Comparison of ENCODE assay signal across 20 cellular contexts in the genomic region with DNA sequence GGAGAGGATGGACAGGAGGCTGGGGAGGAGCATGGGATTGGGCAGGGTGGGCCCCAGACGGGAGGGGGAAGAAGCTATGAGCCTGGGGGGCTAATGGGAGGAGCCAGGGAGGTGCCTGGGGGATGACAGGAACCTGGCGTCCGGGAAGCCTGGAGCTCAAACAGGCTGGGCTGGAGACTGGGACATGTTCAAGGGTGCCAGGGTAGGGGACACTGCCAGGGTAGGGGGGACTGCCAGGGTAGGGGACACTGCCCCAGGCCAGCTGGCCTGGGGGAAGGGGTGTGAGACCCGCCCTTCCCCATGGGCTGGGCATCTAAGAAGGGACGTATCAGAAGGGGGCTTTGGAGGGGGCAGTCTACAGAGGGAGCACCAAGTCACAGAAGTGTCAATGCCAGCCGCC. TPM values are rescaled to one million over a fixed set of nuclear protein-coding genes. Genes with fewer than 3 reads are reported as not detected.
DNase-seq lines count a peak whose midpoint lies in the region; ATAC-seq and TF ChIP-seq lines count a peak whose summit lies in the region.
"Had no signal": no experiment of that assay in that cellular context is flagged by ENCODE, and none has a peak within 500 bp of the region (broad histone marks: within the 10 kb centered on the region; RNA-seq: fewer than 3 reads in every experiment).

No MANE protein-coding gene starts in this region.

- H3K56ac ChIP-seq in H9 (ENCODE audit: insufficient read length, low read depth, low read length), result no peak overlapping the region

- H3K23me2 ChIP-seq in H9 (ENCODE audit: insufficient read length, low read depth, low read length, poor library complexity, severe bottlenecking), result no peaks in the 10 kb centered on the region

- WGBS in H9 (ENCODE audit: extremely low coverage, insufficient read length, low lambda C conversion rate), result no CpG with 5 or more reads among the region's 6 CpGs
- 82 to 89% (median 84%) methylated on average over 5 to 6 of the region's 6 CpGs for WGBS in spleen, 5 donors

- H3K27ac ChIP-seq in H9 (ENCODE audit: insufficient read length, low read depth, low read length), result no peak overlapping the region
- peak overlapping the region; percentile 29 for H3K27ac ChIP-seq in RWPE1
- no peak overlapping the region for H3K27ac ChIP-seq in lower lobe of right lung
- H3K27ac ChIP-seq in spleen, result no peak overlapping the region
- H3K27ac ChIP-seq: GM23248, SJCRH30 had no signal

- no peak overlapping the region for H2BK20ac ChIP-seq in H9 (ENCODE audit: low read depth, low read length, poor library complexity, severe bottlenecking)

- no peaks in the 10 kb centered on the region for H4K20me1 ChIP-seq in H9 (ENCODE audit: control insufficient read depth, insufficient read depth, insufficient read length)

- H3K27me3 ChIP-seq in H9 (ENCODE audit: insufficient read depth, low read length) (no peaks in the 10 kb centered on the region), lower lobe of right lung (ENCODE audit: low read depth) (no peaks in the 10 kb centered on the region), spleen (replicated peaks in 1 of 7) (peaks cover 0 to 5% (median 0%) of the 10 kb centered on the region in 7 donors)

- H3K4me3 ChIP-seq in lower lobe of right lung (no peak overlapping the region), spleen (no peak overlapping the region)
- H3K4me3 ChIP-seq: GM23248, K562, SJCRH30 had no signal

- H3K36me3 ChIP-seq in lower lobe of right lung (no peaks in the 10 kb centered on the region), spleen (no peaks in the 10 kb centered on the region)
- H3K36me3 ChIP-seq: SJCRH30 had no signal

- CTCF ChIA-PET in RWPE1 (lab: Yijun Ruan, JAX), result no interaction called here

- H3K4me1 ChIP-seq in H9 (ENCODE audit: insufficient read depth, low read length) (no peaks in the 10 kb centered on the region), lower lobe of right lung (no peaks in the 10 kb centered on the region), spleen (no peaks in the 10 kb centered on the region)
- H3K4me1 ChIP-seq: SJCRH30 had no signal

- H2BK15ac ChIP-seq in H9 (ENCODE audit: low read depth, low read length), result no peak overlapping the region

- TF ChIP-seq CTCF in H9 (conservative IDR thresholded peaks at IDR 0.05) (no peak), RWPE1 (conservative IDR thresholded peaks at IDR 0.05; ENCODE audit: low read depth) (no peak), lower lobe of right lung (IDR thresholded peaks at IDR 0.05) (no peak), spleen (IDR thresholded peaks at IDR 0.05 in 8 of 11, conservative IDR thresholded peaks at IDR 0.05 in 3 of 11) (no peak)

- H2BK5ac ChIP-seq in H9 (ENCODE audit: insufficient read length, low read length), result no peak overlapping the region

- no peak overlapping the region for H3K4me3 Mint-ChIP-seq in H9
- no peak overlapping the region for H3K4me3 Mint-ChIP-seq in activated naive CD8-positive, alpha-beta T cell treated with anti-CD3 and anti-CD28 coated beads for 36 hours
- H3K4me3 Mint-ChIP-seq: CD4-positive, alpha-beta T cell had no signal

- no peak overlapping the region for H2AK5ac ChIP-seq in H9 (ENCODE audit: insufficient read length, low read length)

- no peak for TF ChIP-seq POLR2A in spleen (IDR thresholded peaks at IDR 0.05)

- H3K9me3 Mint-ChIP-seq in H9, result peaks cover under 1 to 6% of the 10 kb centered on the region in 2 experiments; a peak in 3 of 5 replicates
- no peaks in the 10 kb centered on the region for H3K9me3 Mint-ChIP-seq in activated naive CD8-positive, alpha-beta T cell treated with anti-CD3 and anti-CD28 coated beads for 36 hours
- H3K9me3 Mint-ChIP-seq: CD4-positive, alpha-beta T cell had no signal

- H3K14ac ChIP-seq in H9 (ENCODE audit: insufficient read depth, low read length), result peak overlapping the region; percentile 18; the same call in 1 of the 2 replicates

- POLR2A ChIA-PET in RWPE1 (lab: Yijun Ruan, JAX; ENCODE audit: low non-redundant PET), result interaction anchor here (0.8 kb wide), 1 partner anchor 21 kb away, joined by 3 read pairs; no protein-coding TSS in a partner anchor

- no peaks in the 10 kb centered on the region for H3K36me3 Mint-ChIP-seq in H9 (ENCODE audit: insufficient read depth in 1 of 3, low read depth in 3 of 3)
- H3K36me3 Mint-ChIP-seq in activated naive CD8-positive, alpha-beta T cell treated with anti-CD3 and anti-CD28 coated beads for 36 hours, result no peaks in the 10 kb centered on the region

- no peak overlapping the region for H2BK12ac ChIP-seq in H9 (ENCODE audit: insufficient read length, low read depth, low read length)

- H3K9me3 ChIP-seq in H9 (ENCODE audit: control insufficient read depth, low read depth, low read length) (no peaks in the 10 kb centered on the region), lower lobe of right lung (no peaks in the 10 kb centered on the region), spleen (no peaks in the 10 kb centered on the region)

- H3K23ac ChIP-seq in H9 (ENCODE audit: insufficient read length, low read depth, low read length), result no peak overlapping the region

- no peak for DNase-seq in H9
- DNase-seq in RWPE1 (ENCODE audit: low spot score), result no peak
- DNase-seq in lower lobe of right lung, result peak; percentile 21
- DNase-seq in spleen, result peak; percentile 33
- DNase-seq in kidney tubule cell (ENCODE audit: low spot score), result no peak
- DNase-seq in activated naive CD8-positive, alpha-beta T cell treated with anti-CD3 and anti-CD28 coated beads for 36 hours, result no peak
- DNase-seq: CD4-positive, alpha-beta T cell; MV-4-11; NCI-H1417 treated with DMSO at 0.1 percent for 48 hours; NCI-H2029 treated with DMSO at 0.1 percent for 48 hours; NCI-H2171 treated with DMSO at 0.1 percent for 48 hours; NCI-H446 treated with DMSO at 0.1 percent for 48 hours; NK-92 treated with Interleukin-12 subunit alpha and Interleukin-12 subunit beta, amount 100 ng/mL, for 24 hours; SJCRH30 had no signal

- H3K27me3 Mint-ChIP-seq in H9 (ENCODE audit: low read depth), result peaks cover 8% of the 10 kb centered on the region
- H3K27me3 Mint-ChIP-seq in activated naive CD8-positive, alpha-beta T cell treated with anti-CD3 and anti-CD28 coated beads for 36 hours, result no peaks in the 10 kb centered on the region
- H3K27me3 Mint-ChIP-seq: CD4-positive, alpha-beta T cell had no signal

- H3K18ac ChIP-seq in H9 (ENCODE audit: insufficient read length, low read depth, low read length), result no peak overlapping the region

- no peak overlapping the region for H2BK120ac ChIP-seq in H9 (ENCODE audit: low read depth, low read length, poor library complexity, severe bottlenecking)

- H3K9ac ChIP-seq in H9 (ENCODE audit: extremely low read depth, insufficient read length, low read length), result no peak overlapping the region
- H3K9ac ChIP-seq: GM23248 had no signal

- H2AFZ ChIP-seq in H9 (ENCODE audit: low read length), result no peak overlapping the region
- H2AFZ ChIP-seq: GM23248 had no signal

- no peaks in the 10 kb centered on the region for H3K79me2 ChIP-seq in H9 (ENCODE audit: insufficient read depth, low read length)

- H4K8ac ChIP-seq in H9 (replicated peaks; ENCODE audit: insufficient read length, low read depth, low read length), result no peak overlapping the region

- H4K5ac ChIP-seq in H9 (ENCODE audit: insufficient read length, low read depth, low read length), result no peak overlapping the region

- H3K79me1 ChIP-seq in H9 (ENCODE audit: insufficient read depth, low read depth, low read length, poor library complexity, severe bottlenecking), result no peaks in the 10 kb centered on the region

- peaks cover 16 to 38% of the 10 kb centered on the region in 2 experiments for H3K4me1 Mint-ChIP-seq in H9
- H3K4me1 Mint-ChIP-seq in activated naive CD8-positive, alpha-beta T cell treated with anti-CD3 and anti-CD28 coated beads for 36 hours, result peaks cover 10% of the 10 kb centered on the region

- no peak overlapping the region for H4K91ac ChIP-seq in H9 (ENCODE audit: insufficient read length, low read depth, low read length)

- H3K4ac ChIP-seq in H9 (ENCODE audit: low read depth, low read length), result no peak overlapping the region

- H3K4me2 ChIP-seq in H9 (ENCODE audit: insufficient read depth, insufficient read length, low read length), result no peak overlapping the region

- ATAC-seq in lower lobe of right lung (no peak), GM18519 (IDR thresholded peaks at IDR 0.05; ENCODE audit: low FRiP score, unreplicated experiment) (no peak)
- ATAC-seq: HCT116, K562 had no signal

- intact Hi-C loops in lower lobe of right lung (cut with DNase I) (no loop called here), spleen (cut with DNase I; ENCODE audit: low total_unique reads) (loop anchor here (10.0 kb wide), 1 partner anchor 67 kb away; no protein-coding TSS in a partner anchor)

- no peak overlapping the region for H3T11ph ChIP-seq in H9 (ENCODE audit: low read length)

- H3K27ac Mint-ChIP-seq in H9, result no peak overlapping the region
- H3K27ac Mint-ChIP-seq in activated naive CD8-positive, alpha-beta T cell treated with anti-CD3 and anti-CD28 coated beads for 36 hours, result no peak overlapping the region

RNA-seq across cellular contexts. Expression of a gene that starts 7.0 kb away (rescaled TPM):
- 38.7 and 40.5 TPM in 2 replicates for total RNA-seq in H9 (2021)
- 5.8 TPM for total RNA-seq in lower lobe of right lung
- 1 to 10 TPM; 2.6 to 5.4 (median 4.8) TPM for total RNA-seq in spleen
- polyA plus RNA-seq in spleen, result 1 to 10 TPM; 1.3 to 3.9 (median 1.9) TPM
- total RNA-seq in activated naive CD8-positive, alpha-beta T cell treated with anti-CD3 and anti-CD28 coated beads for 36 hours, result 10 to 100 TPM; 10.3 to 10.4 TPM

RNA-seq across cellular contexts. Expression of a gene that starts 35.2 kb away (rescaled TPM):
- total RNA-seq in H9 (2021), result 0.55 TPM in 2 replicates
- 8.5 TPM for total RNA-seq in lower lobe of right lung
- total RNA-seq in spleen, result 10 to 100 TPM; 36.2 to 67.2 (median 43.8) TPM
- polyA plus RNA-seq in spleen, result 100 to 1,000 TPM in 2 of 3 donors, 10 to 100 TPM in 1; 77.0 to 114 (median 106) TPM
- total RNA-seq in activated naive CD8-positive, alpha-beta T cell treated with anti-CD3 and anti-CD28 coated beads for 36 hours, result 10 to 100 TPM; 14.5 to 14.8 TPM
- total RNA-seq: GM23248, RPMI7951 had no signal
- polyA plus RNA-seq: GM23248 had no signal

RNA-seq across cellular contexts. Expression of a gene that starts 59.6 kb away (rescaled TPM):
- total RNA-seq in H9 (2021) (not detected in 2 replicates), lower lobe of right lung (not detected), spleen (under 1 TPM in 2 of 7 donors, not detected in 5; 0.17 to 0.28 TPM)
- 1 to 10 TPM; 1.5 to 2.1 (median 1.9) TPM for polyA plus RNA-seq in spleen
- total RNA-seq in activated naive CD8-positive, alpha-beta T cell treated with anti-CD3 and anti-CD28 coated beads for 36 hours, result not detected
- total RNA-seq: CD4-positive, alpha-beta T cell; GM23248; OCI-LY7; RPMI7951; SJCRH30 had no signal

Comparison
In these comparisons a context has a peak if more than half of its experiments do, and no peak if none do; other contexts are left out.
1. DNase-seq: peak in lower lobe of right lung (single experiment) and spleen (single experiment); none in H9 (single experiment), RWPE1 (single experiment), kidney tubule cell (single experiment) and activated naive CD8-positive, alpha-beta T cell treated with anti-CD3 and anti-CD28 coated beads for 36 hours (single experiment).